ENCODE assay signal across 1 cellular context in genomic region chr3:20037255-20037996, GRCh38.
TF ChIP-seq lines count a peak whose summit lies in the region.

No MANE protein-coding gene starts in this region.

TF ChIP-seq in HCT116, 20 proteins besides CTCF, POLR2A, EP300 and RAD21 (continued from another document):
- TF ChIP-seq ZNF274 (IDR thresholded peaks at IDR 0.05; ENCODE audit: low read depth, low read length) (no peak), SIN3A (IDR thresholded peaks at IDR 0.05; ENCODE audit: low read depth) (no peak)
